Comparison of ENCODE assay signal across 12 cellular contexts in genomic region chr19:52778811-52779210, GRCh38. TPM values are rescaled to one million over a fixed set of nuclear protein-coding genes. Genes with fewer than 3 reads are reported as not detected.
A peak's percentile ranks its signal among the peaks of the same experiment; 100 is the strongest.
DNase-seq lines count a peak whose midpoint lies in the region; ATAC-seq lines count a peak whose summit lies in the region.
"Had no signal": no experiment of that assay in that cellular context is flagged by ENCODE, and none has a peak within 500 bp of the region (broad histone marks: within the 10 kb centered on the region; RNA-seq: fewer than 3 reads in every experiment).

No MANE protein-coding gene starts in this region.

- H3K27ac Mint-ChIP-seq in central memory CD8-positive, alpha-beta T cell (ENCODE audit: low read depth), result peak overlapping the region; percentile 86
- peak overlapping the region; percentile 85 for H3K27ac Mint-ChIP-seq in stimulated activated effector memory CD8-positive, alpha-beta T cell treated with anti-CD3 and anti-CD28 coated beads, Interleukin-12 subunit alpha, Interleukin-12 subunit beta, amount 100 ng/mL, for 72 hours

- H3K4me1 ChIP-seq in Karpas-422 (ENCODE audit: low read length), result no peaks in the 10 kb centered on the region
- H3K4me1 ChIP-seq: A549 had no signal

- H3K27me3 ChIP-seq in Karpas-422 (ENCODE audit: low read length), result no peaks in the 10 kb centered on the region

- peaks cover 36% of the 10 kb centered on the region for H3K36me3 Mint-ChIP-seq in central memory CD8-positive, alpha-beta T cell (ENCODE audit: insufficient read depth)
- peaks cover 97% of the 10 kb centered on the region for H3K36me3 Mint-ChIP-seq in stimulated activated effector memory CD8-positive, alpha-beta T cell treated with anti-CD3 and anti-CD28 coated beads, Interleukin-12 subunit alpha, Interleukin-12 subunit beta, amount 100 ng/mL, for 72 hours

- H3K27me3 Mint-ChIP-seq in central memory CD8-positive, alpha-beta T cell, result no peaks in the 10 kb centered on the region

- no peak overlapping the region for H2AFZ ChIP-seq in Karpas-422 (ENCODE audit: low read length)

- H3K4me3 ChIP-seq in Karpas-422 (ENCODE audit: low read length), result no peak overlapping the region
- H3K4me3 ChIP-seq: A549 had no signal

- H3K27ac ChIP-seq in Karpas-422 (ENCODE audit: low read length), result no peak overlapping the region
- H3K27ac ChIP-seq: A549 had no signal

- peaks cover 60% of the 10 kb centered on the region for H3K36me3 ChIP-seq in Karpas-422 (ENCODE audit: insufficient read depth, low read length)

- H3K9me3 Mint-ChIP-seq in central memory CD8-positive, alpha-beta T cell, result no peaks in the 10 kb centered on the region
- H3K9me3 Mint-ChIP-seq in stimulated activated effector memory CD8-positive, alpha-beta T cell treated with anti-CD3 and anti-CD28 coated beads, Interleukin-12 subunit alpha, Interleukin-12 subunit beta, amount 100 ng/mL, for 72 hours, result no peaks in the 10 kb centered on the region

- intact Hi-C loops in posterior cingulate gyrus (cut with DNase I), result no loop called here

- peak overlapping the region; percentile 74 for H3K4me3 Mint-ChIP-seq in central memory CD8-positive, alpha-beta T cell
- peak overlapping the region; percentile 60 for H3K4me3 Mint-ChIP-seq in stimulated activated effector memory CD8-positive, alpha-beta T cell treated with anti-CD3 and anti-CD28 coated beads, Interleukin-12 subunit alpha, Interleukin-12 subunit beta, amount 100 ng/mL, for 72 hours

- 0 out of 2 replicates have a peak, but pooled peaks cover 2% of the 10 kb centered on the region for H3K9me3 ChIP-seq in Karpas-422 (ENCODE audit: low read length)

- H4K20me1 ChIP-seq in Karpas-422 (ENCODE audit: insufficient read depth, low read depth, low read length), result no peaks in the 10 kb centered on the region

- no peaks in the 10 kb centered on the region for H3K9me2 ChIP-seq in Karpas-422 (replicated peaks; ENCODE audit: insufficient read depth, low read length)

- peak; percentile 73 for ATAC-seq in central memory CD8-positive, alpha-beta T cell (replicated peaks; ENCODE audit: extremely low read depth, poor library complexity, severe bottlenecking)
- peak; percentile 95 for ATAC-seq in stimulated activated effector memory CD8-positive, alpha-beta T cell treated with anti-CD3 and anti-CD28 coated beads, Interleukin-12 subunit alpha, Interleukin-12 subunit beta, amount 100 ng/mL, for 72 hours
- ATAC-seq: A549 had no signal

- no peak overlapping the region for H3K4me2 ChIP-seq in Karpas-422 (ENCODE audit: low read depth, low read length, poor library complexity, severe bottlenecking)
- H3K4me2 ChIP-seq: A549 had no signal

- no peak overlapping the region for H3K9ac ChIP-seq in Karpas-422 (ENCODE audit: low read length)

- H3K79me2 ChIP-seq in Karpas-422 (ENCODE audit: low read length), result peaks cover 26% of the 10 kb centered on the region

- peaks cover 41% of the 10 kb centered on the region for H3K4me1 Mint-ChIP-seq in central memory CD8-positive, alpha-beta T cell
- peaks cover 43% of the 10 kb centered on the region for H3K4me1 Mint-ChIP-seq in stimulated activated effector memory CD8-positive, alpha-beta T cell treated with anti-CD3 and anti-CD28 coated beads, Interleukin-12 subunit alpha, Interleukin-12 subunit beta, amount 100 ng/mL, for 72 hours

- DNase-seq in activated CD4-positive, alpha-beta T cell treated with anti-CD3 and anti-CD28 coated beads for 4 hours, result peak; percentile 38 to 49
- no peak for DNase-seq in activated CD4-positive, alpha-beta T cell treated with anti-CD3 and anti-CD28 coated beads, Interleukin-2, amount 50 U/mL, for 1 hour
- peak; percentile 51 for DNase-seq in activated CD8-positive, alpha-beta memory T cell treated with anti-CD3 and anti-CD28 coated beads, Interleukin-2, amount 50 U/mL, for 48 hours
- no peak for DNase-seq in central memory CD8-positive, alpha-beta T cell (ENCODE audit: low spot score in 2 of 2)
- DNase-seq in stimulated activated effector memory CD8-positive, alpha-beta T cell treated with anti-CD3 and anti-CD28 coated beads, Interleukin-12 subunit alpha, Interleukin-12 subunit beta, amount 100 ng/mL, for 72 hours (ENCODE audit: low spot score in 2 of 2), result peak; percentile 26 to 64
- DNase-seq in NCI-H510A (lab: John Stamatoyannopoulos, UW) (no peak), Karpas-422 (no peak), posterior cingulate gyrus (no peak)
- DNase-seq: DMS53, NCI-H2029, trophoblast cell had no signal

RNA-seq across cellular contexts. Expression of gene ZNF600, which starts 7.8 kb away (rescaled TPM):
- 23.5 and 35.3 TPM in 2 replicates for total RNA-seq in Karpas-422 (2014; rRNA removed; shearing (Covaris generic); ENCODE audit: low replicate concordance)

RNA-seq across cellular contexts. Expression of gene ZNF28, which starts 42.6 kb away (rescaled TPM):
- total RNA-seq in Karpas-422 (2014; rRNA removed; shearing (Covaris generic); ENCODE audit: low replicate concordance), result 36.2 and 66.7 TPM in 2 replicates

RNA-seq across cellular contexts. Expression of gene ZNF611, which starts 44.0 kb away (rescaled TPM):
- 17.2 and 25.9 TPM in 2 replicates for total RNA-seq in Karpas-422 (2014; rRNA removed; shearing (Covaris generic); ENCODE audit: low replicate concordance)

Comparison
In these comparisons a context has a peak if more than half of its experiments do, and no peak if none do; other contexts are left out.
1. DNase-seq: peak in activated CD4-positive, alpha-beta T cell treated with anti-CD3 and anti-CD28 coated beads for 4 hours (2 of 2), activated CD8-positive, alpha-beta memory T cell treated with anti-CD3 and anti-CD28 coated beads, Interleukin-2, amount 50 U/mL, for 48 hours (single experiment) and stimulated activated effector memory CD8-positive, alpha-beta T cell treated with anti-CD3 and anti-CD28 coated beads, Interleukin-12 subunit alpha, Interleukin-12 subunit beta, amount 100 ng/mL, for 72 hours (2 of 2); none in activated CD4-positive, alpha-beta T cell treated with anti-CD3 and anti-CD28 coated beads, Interleukin-2, amount 50 U/mL, for 1 hour (single experiment), central memory CD8-positive, alpha-beta T cell (0 of 2), NCI-H510A (single experiment), Karpas-422 (single experiment) and posterior cingulate gyrus (0 of 10).